1 cellular context compared by ENCODE assay signal in genomic region chr11:9003573-9004309, GRCh38.
TF ChIP-seq lines count a peak whose summit lies in the region.

Gene NRIP3 (minus strand): TSS chr11:9004001. CDS start chr11:9003935, 66 bp downstream.

TF ChIP-seq in IMR-90, 13 proteins besides CTCF, POLR2A, EP300 and RAD21 (continued from another document):
- no peak for TF ChIP-seq RCOR1 (IDR thresholded peaks at IDR 0.05; ENCODE audit: insufficient replicate concordance, low read length)
- TF ChIP-seq USF2 (IDR thresholded peaks at IDR 0.05; ENCODE audit: low read depth, low read length), result no peak
